In genomic region chr5:56164371-56164770, GRCh38 we compare ENCODE assay signal across 10 cellular contexts.
DNase-seq lines count a peak whose midpoint lies in the region; ATAC-seq and TF ChIP-seq lines count a peak whose summit lies in the region.
"Had no signal": no experiment of that assay in that cellular context is flagged by ENCODE, and none has a peak within 500 bp of the region (broad histone marks: within the 10 kb centered on the region; RNA-seq: fewer than 3 reads in every experiment).

No MANE protein-coding gene starts in this region.

- peaks cover 15% of the 10 kb centered on the region for H3K4me1 Mint-ChIP-seq in GM23338
- peaks cover 51% of the 10 kb centered on the region for H3K4me1 Mint-ChIP-seq in activated CD4-positive, alpha-beta memory T cell treated with anti-CD3 and anti-CD28 coated beads for 36 hours (ENCODE audit: low read depth)

- no peaks in the 10 kb centered on the region for H3K27me3 ChIP-seq in GM23338 (ENCODE audit: insufficient read depth)
- H3K27me3 ChIP-seq in adrenal gland: no peaks in the 10 kb centered on the region

- no peak overlapping the region for H3K4me3 ChIP-seq in GM23338
- H3K4me3 ChIP-seq in adrenal gland: no peak overlapping the region

- no peak overlapping the region for H3K4me2 ChIP-seq in GM23338

- H3K36me3 Mint-ChIP-seq in GM23338 (ENCODE audit: low read depth): no peaks in the 10 kb centered on the region
- H3K36me3 Mint-ChIP-seq in activated CD4-positive, alpha-beta memory T cell treated with anti-CD3 and anti-CD28 coated beads for 36 hours: no peaks in the 10 kb centered on the region
- H3K36me3 Mint-ChIP-seq: IgD-negative memory B cell had no signal

- no peak for TF ChIP-seq CTCF in GM23338 (conservative IDR thresholded peaks at IDR 0.05; ENCODE audit: low read depth in 2 of 2)
- TF ChIP-seq CTCF in adrenal gland (IDR thresholded peaks at IDR 0.05): no peak

- H3K4me1 ChIP-seq in GM23338 (ENCODE audit: insufficient read depth) (no peaks in the 10 kb centered on the region), adrenal gland (replicated peaks in 1 of 2) (peaks cover 5 to 9% of the 10 kb centered on the region in 2 donors)

- H3K36me3 ChIP-seq in GM23338 (ENCODE audit: insufficient read depth): no peaks in the 10 kb centered on the region
- no peaks in the 10 kb centered on the region for H3K36me3 ChIP-seq in adrenal gland (replicated peaks in 1 of 2)

- whole genome bisulfite sequencing in adrenal gland, 4 donors: 18 to 35% (median 32%) methylated on average over 3 of the region's 3 CpGs

- DNase-seq in GM23338 (ENCODE audit: low spot score) (no peak), adrenal gland (peak; percentile 64 to 80 (median 69)), head of caudate nucleus (peak in 40 of 42 donors; percentile 17 to 84 (median 60)), pulmonary artery endothelial cell (ENCODE audit: low read depth, low spot score) (peak; percentile 46)
- no peak for DNase-seq in activated CD8-positive, alpha-beta memory T cell treated with anti-CD3 and anti-CD28 coated beads, Interleukin-2, amount 50 U/mL, for 48 hours
- DNase-seq in activated CD4-positive, alpha-beta T cell treated with anti-CD3 and anti-CD28 coated beads, Interleukin-2, amount 50 U/mL, for 1 hour: no peak
- DNase-seq in activated CD4-positive, alpha-beta memory T cell treated with anti-CD3 and anti-CD28 coated beads for 36 hours: no peak
- DNase-seq: NCI-H2029 treated with DMSO at 0.1 percent for 48 hours had no signal

- TF ChIP-seq POLR2A in adrenal gland (IDR thresholded peaks at IDR 0.05): no peak

- H3K27ac Mint-ChIP-seq in GM23338: no peak overlapping the region
- no peak overlapping the region for H3K27ac Mint-ChIP-seq in activated CD4-positive, alpha-beta memory T cell treated with anti-CD3 and anti-CD28 coated beads for 36 hours
- H3K27ac Mint-ChIP-seq: IgD-negative memory B cell had no signal

- no peaks in the 10 kb centered on the region for H3K9me3 Mint-ChIP-seq in GM23338
- no peaks in the 10 kb centered on the region for H3K9me3 Mint-ChIP-seq in activated CD4-positive, alpha-beta memory T cell treated with anti-CD3 and anti-CD28 coated beads for 36 hours
- H3K9me3 Mint-ChIP-seq: IgD-negative memory B cell had no signal

- ATAC-seq in GM23338 (no peak), esophagus mucosa (no peak)

- peak overlapping the region; percentile 78; the same call in 1 of the 2 replicates for H2AFZ ChIP-seq in GM23338

- no peaks in the 10 kb centered on the region for H3K79me2 ChIP-seq in GM23338 (replicated peaks; ENCODE audit: insufficient read depth)

- no peak overlapping the region for H3K4me3 Mint-ChIP-seq in GM23338
- no peak overlapping the region for H3K4me3 Mint-ChIP-seq in activated CD4-positive, alpha-beta memory T cell treated with anti-CD3 and anti-CD28 coated beads for 36 hours
- H3K4me3 Mint-ChIP-seq: IgD-negative memory B cell had no signal

- CTCF ChIA-PET in activated CD4-positive, alpha-beta memory T cell treated with anti-CD3 and anti-CD28 coated beads for 36 hours (lab: Charles Lee): no interaction called here

- H4K20me1 ChIP-seq in GM23338 (replicated peaks; ENCODE audit: insufficient read depth): no peaks in the 10 kb centered on the region

- intact Hi-C loops in adrenal gland (cut with DNase I) (no loop called here), head of caudate nucleus (cut with DNase I) (no loop called here)
- intact Hi-C loops in activated CD4-positive, alpha-beta memory T cell treated with anti-CD3 and anti-CD28 coated beads for 36 hours (cut with micrococcal nuclease): no loop called here

- POLR2A ChIA-PET in activated CD4-positive, alpha-beta memory T cell treated with anti-CD3 and anti-CD28 coated beads for 36 hours (lab: Charles Lee): no interaction called here

- H3K9me2 ChIP-seq in GM23338 (ENCODE audit: insufficient read depth): no peaks in the 10 kb centered on the region

- H3K27me3 Mint-ChIP-seq in GM23338 (ENCODE audit: insufficient read depth, low read depth, poor library complexity): peaks cover 1% of the 10 kb centered on the region
- H3K27me3 Mint-ChIP-seq in activated CD4-positive, alpha-beta memory T cell treated with anti-CD3 and anti-CD28 coated beads for 36 hours: no peaks in the 10 kb centered on the region

- no peaks in the 10 kb centered on the region for H3F3A ChIP-seq in GM23338 (replicated peaks; ENCODE audit: low read depth)

- no peak overlapping the region for H3K27ac ChIP-seq in GM23338 (ENCODE audit: low read depth)
- H3K27ac ChIP-seq in adrenal gland: peak overlapping the region in 2 of 5 donors; percentile 15 to 62

- no peaks in the 10 kb centered on the region for H3K9me3 ChIP-seq in adrenal gland (replicated peaks in 1 of 3)

TF ChIP-seq in GM23338, 12 proteins besides CTCF, POLR2A, EP300 and RAD21 (continues in another document):
- no peak for TF ChIP-seq CREB1 (CRISPR knock-in tag; IDR thresholded peaks at IDR 0.05; ENCODE audit: low read depth)
- no peak for TF ChIP-seq EZH2 (IDR thresholded peaks at IDR 0.05; ENCODE audit: low read depth, unreplicated experiment)
- TF ChIP-seq ZNF462 (CRISPR knock-in tag; IDR thresholded peaks at IDR 0.05): no peak
- TF ChIP-seq STAT1 (IDR thresholded peaks at IDR 0.05; ENCODE audit: unreplicated experiment): no peak
- TF ChIP-seq EZH2phosphoT487 (IDR thresholded peaks at IDR 0.05; ENCODE audit: unreplicated experiment): no peak

Comparison
In these comparisons a context has a peak if more than half of its experiments do, and no peak if none do; other contexts are left out.
1. DNase-seq: peak in adrenal gland (7 of 7), head of caudate nucleus (40 of 42) and pulmonary artery endothelial cell (single experiment); none in GM23338 (single experiment), activated CD8-positive, alpha-beta memory T cell treated with anti-CD3 and anti-CD28 coated beads, Interleukin-2, amount 50 U/mL, for 48 hours (single experiment), activated CD4-positive, alpha-beta T cell treated with anti-CD3 and anti-CD28 coated beads, Interleukin-2, amount 50 U/mL, for 1 hour (single experiment) and activated CD4-positive, alpha-beta memory T cell treated with anti-CD3 and anti-CD28 coated beads for 36 hours (single experiment).